Comparison of ENCODE assay signal across 12 cellular contexts in genomic region chr1:175186371-175187160, GRCh38. TPM values are rescaled to one million over a fixed set of nuclear protein-coding genes. Genes with fewer than 3 reads are reported as not detected.
DNase-seq lines count a peak whose midpoint lies in the region; ATAC-seq and TF ChIP-seq lines count a peak whose summit lies in the region.
"Had no signal": no experiment of that assay in that cellular context is flagged by ENCODE, and none has a peak within 500 bp of the region (broad histone marks: within the 10 kb centered on the region; RNA-seq: fewer than 3 reads in every experiment).

No MANE protein-coding gene starts in this region.

- H3K9me3 Mint-ChIP-seq in activated T-cell treated with anti-CD3 and anti-CD28 coated beads, Interleukin-2, amount 50 U/mL, for 4 hours = no peaks in the 10 kb centered on the region
- no peaks in the 10 kb centered on the region for H3K9me3 Mint-ChIP-seq in activated B cell treated with CpG ODN at 0.5 μM for 24 hours
- no peaks in the 10 kb centered on the region for H3K9me3 Mint-ChIP-seq in stimulated activated naive B cell treated with anti-CD40 and anti-IgM and Interleukin-4, amounts not matched to agents 10 μg/mL and 1 μg/mL and 100 μg/mL, for 72 hours

- H3K4me1 Mint-ChIP-seq in activated T-cell treated with anti-CD3 and anti-CD28 coated beads, Interleukin-2, amount 50 U/mL, for 4 hours (ENCODE audit: low read depth) = peaks cover 98% of the 10 kb centered on the region
- peaks cover 100% of the 10 kb centered on the region for H3K4me1 Mint-ChIP-seq in activated B cell treated with CpG ODN at 0.5 μM for 24 hours
- H3K4me1 Mint-ChIP-seq in stimulated activated naive B cell treated with anti-CD40 and anti-IgM and Interleukin-4, amounts not matched to agents 10 μg/mL and 1 μg/mL and 100 μg/mL, for 72 hours = peaks cover 76 to 96% of the 10 kb centered on the region in 2 donors

- H3K4me3 Mint-ChIP-seq in activated T-cell treated with anti-CD3 and anti-CD28 coated beads, Interleukin-2, amount 50 U/mL, for 4 hours = peak overlapping the region; percentile 50
- H3K4me3 Mint-ChIP-seq in activated B cell treated with CpG ODN at 0.5 μM for 24 hours = peak overlapping the region; percentile 72
- H3K4me3 Mint-ChIP-seq in stimulated activated naive B cell treated with anti-CD40 and anti-IgM and Interleukin-4, amounts not matched to agents 10 μg/mL and 1 μg/mL and 100 μg/mL, for 72 hours = peak overlapping the region; percentile 49 to 52

- peaks cover 32% of the 10 kb centered on the region for H3K36me3 Mint-ChIP-seq in activated T-cell treated with anti-CD3 and anti-CD28 coated beads, Interleukin-2, amount 50 U/mL, for 4 hours (ENCODE audit: insufficient read depth)
- peaks cover 78% of the 10 kb centered on the region for H3K36me3 Mint-ChIP-seq in activated B cell treated with CpG ODN at 0.5 μM for 24 hours (ENCODE audit: low read depth)
- peaks cover 64 to 67% of the 10 kb centered on the region in 2 donors for H3K36me3 Mint-ChIP-seq in stimulated activated naive B cell treated with anti-CD40 and anti-IgM and Interleukin-4, amounts not matched to agents 10 μg/mL and 1 μg/mL and 100 μg/mL, for 72 hours

- no peak for ATAC-seq in activated T-cell treated with anti-CD3 and anti-CD28 coated beads, Interleukin-2, amount 50 U/mL, for 4 hours
- ATAC-seq in activated B cell treated with CpG ODN at 0.5 μM for 24 hours (ENCODE audit: low read depth) (no peak), Right ventricle myocardium superior (ENCODE audit: poor library complexity) (peak; percentile 19), GM18502 (IDR thresholded peaks at IDR 0.05; ENCODE audit: poor library complexity, unreplicated experiment) (no peak), GM21528 (IDR thresholded peaks at IDR 0.05; ENCODE audit: low FRiP score, unreplicated experiment) (no peak)
- ATAC-seq in stimulated activated naive B cell treated with anti-CD40 and anti-IgM and Interleukin-4, amounts not matched to agents 10 μg/mL and 1 μg/mL and 100 μg/mL, for 72 hours (replicated peaks) = no peak

- POLR2A ChIA-PET in activated B cell treated with CpG ODN at 0.5 μM for 24 hours (lab: Charles Lee) = interaction anchor here (1.3 kb wide), 1 partner anchor 8 kb away, joined by 4 read pairs; no protein-coding TSS in a partner anchor

- TF ChIP-seq CTCF in activated B cell treated with CpG ODN at 0.5 μM for 24 hours (IDR thresholded peaks at IDR 0.05) = no peak

- CTCF ChIA-PET in activated B cell treated with CpG ODN at 0.5 μM for 24 hours (lab: Charles Lee) = interaction anchor here (1.1 to 3.4 kb wide), 4 partner anchors 31 to 134 kb away, joined by 3 to 24 read pairs (median 8); no protein-coding TSS in a partner anchor

- intact Hi-C loops in activated B cell treated with CpG ODN at 0.5 μM for 24 hours (cut with micrococcal nuclease) = no loop called here
- intact Hi-C loops in Right ventricle myocardium superior (cut with DNase I) = no loop called here

- no peak for DNase-seq in activated T-cell treated with anti-CD3 and anti-CD28 coated beads, Interleukin-2, amount 50 U/mL, for 4 hours
- DNase-seq in activated T-cell treated with anti-CD3 and anti-CD28 coated beads, Interleukin-2, amount 50 U/mL, for 1 hour = no peak
- DNase-seq in activated B cell treated with CpG ODN at 0.5 μM for 24 hours (no peak), Right ventricle myocardium superior (no peak)
- no peak for DNase-seq in stimulated activated naive B cell treated with anti-CD40 and anti-IgM and Interleukin-4, amounts not matched to agents 10 μg/mL and 1 μg/mL and 100 μg/mL, for 72 hours
- no peak for DNase-seq in activated CD4-positive, CD25-positive, alpha-beta regulatory T cell (lab: John Stamatoyannopoulos, UW)
- DNase-seq: activated T-cell treated with anti-CD3 and anti-CD28 coated beads, Interleukin-2, amount 50 U/mL, for 48 hours; GOT3; left cardiac atrium; NCI-H146 had no signal

- H3K27ac Mint-ChIP-seq in activated B cell treated with CpG ODN at 0.5 μM for 24 hours = peak overlapping the region; percentile 97
- peak overlapping the region; percentile 47 for H3K27ac Mint-ChIP-seq in stimulated activated naive B cell treated with anti-CD40 and anti-IgM and Interleukin-4, amounts not matched to agents 10 μg/mL and 1 μg/mL and 100 μg/mL, for 72 hours

- no peaks in the 10 kb centered on the region for H3K27me3 Mint-ChIP-seq in activated T-cell treated with anti-CD3 and anti-CD28 coated beads, Interleukin-2, amount 50 U/mL, for 4 hours (ENCODE audit: low read depth)
- H3K27me3 Mint-ChIP-seq in activated B cell treated with CpG ODN at 0.5 μM for 24 hours = no peaks in the 10 kb centered on the region
- no peaks in the 10 kb centered on the region for H3K27me3 Mint-ChIP-seq in stimulated activated naive B cell treated with anti-CD40 and anti-IgM and Interleukin-4, amounts not matched to agents 10 μg/mL and 1 μg/mL and 100 μg/mL, for 72 hours

RNA-seq across cellular contexts. Expression of gene KIAA0040, which starts 6.0 kb away (rescaled TPM):
- 10 to 100 TPM; 16.1 to 19.7 (median 17.0) TPM for total RNA-seq in activated T-cell treated with anti-CD3 and anti-CD28 coated beads, Interleukin-2, amount 50 U/mL, for 4 hours
- total RNA-seq in activated B cell treated with CpG ODN at 0.5 μM for 24 hours (55.5 and 57.2 TPM in 2 replicates), Right ventricle myocardium superior (15.4 TPM)
